27 cellular contexts compared by ENCODE assay signal in the genomic region with DNA sequence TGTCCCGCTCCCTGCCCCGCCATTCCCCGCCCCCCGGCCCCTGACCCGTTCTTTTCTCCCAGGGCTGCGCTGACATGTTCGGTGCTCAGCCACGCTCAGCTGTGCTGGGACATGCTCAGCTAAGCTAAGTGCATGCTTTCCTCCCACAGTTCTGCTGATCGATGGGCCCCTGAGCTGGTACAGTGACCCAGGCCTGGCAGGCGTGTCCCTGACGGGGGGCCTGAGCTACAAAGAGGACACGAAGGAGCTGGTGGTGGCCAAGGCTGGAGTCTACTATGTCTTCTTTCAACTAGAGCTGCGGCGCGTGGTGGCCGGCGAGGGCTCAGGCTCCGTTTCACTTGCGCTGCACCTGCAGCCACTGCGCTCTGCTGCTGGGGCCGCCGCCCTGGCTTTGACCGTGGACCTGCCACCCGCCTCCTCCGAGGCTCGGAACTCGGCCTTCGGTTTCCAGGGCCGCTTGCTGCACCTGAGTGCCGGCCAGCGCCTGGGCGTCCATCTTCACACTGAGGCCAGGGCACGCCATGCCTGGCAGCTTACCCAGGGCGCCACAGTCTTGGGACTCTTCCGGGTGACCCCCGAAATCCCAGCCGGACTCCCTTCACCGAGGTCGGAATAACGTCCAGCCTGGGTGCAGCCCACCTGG. TPM values are rescaled to one million over a fixed set of nuclear protein-coding genes. Genes with fewer than 3 reads are reported as not detected.
DNase-seq lines count a peak whose midpoint lies in the region; ATAC-seq and TF ChIP-seq lines count a peak whose summit lies in the region.
"Had no signal": no experiment of that assay in that cellular context is flagged by ENCODE, and none has a peak within 500 bp of the region (broad histone marks: within the 10 kb centered on the region; RNA-seq: fewer than 3 reads in every experiment).

No MANE protein-coding gene starts in this region.

- H3K4me2 ChIP-seq in mammary epithelial cell (ENCODE audit: insufficient read depth, low read depth, low read length): peak overlapping the region; percentile 36

- H3K4me1 Mint-ChIP-seq in MCF 10A (ENCODE audit: insufficient read depth, unreplicated experiment) (peaks cover 35% of the 10 kb centered on the region), nephron (peaks cover 23% of the 10 kb centered on the region)

- POLR2A ChIA-PET in MCF 10A (lab: Yijun Ruan, JAX): interaction anchor here (0.6 to 0.7 kb wide), 3 partner anchors 11 to 580 kb away, joined by 3 read pairs; no protein-coding TSS in a partner anchor

- no peak overlapping the region for H2AFZ ChIP-seq in mammary epithelial cell (ENCODE audit: low read depth, low read length)

- intact Hi-C loops in mammary epithelial cell (cut with micrococcal nuclease): loop anchor here (5.0 kb wide), 2 partner anchors 203 to 328 kb away; a partner anchor contains a TSS
- intact Hi-C loops in MCF 10A (cut with micrococcal nuclease): loop anchor here (5.0 kb wide), 1 partner anchor 43 kb away; no protein-coding TSS in a partner anchor

- H3K4me1 ChIP-seq in mammary epithelial cell (ENCODE audit: insufficient read depth, low read length): peaks cover 38% of the 10 kb centered on the region
- H3K4me1 ChIP-seq: colonic mucosa had no signal

- peak overlapping the region in 1 of 3 experiments; percentile 15 for H3K4me3 ChIP-seq in mammary epithelial cell (replicated peaks in 1 of 3; ENCODE audit: insufficient read depth in 1 of 3, low read depth in 2 of 3, low read length in 3 of 3)
- H3K4me3 ChIP-seq: colonic mucosa, lung, psoas muscle, thoracic aorta had no signal

- peaks cover 15% of the 10 kb centered on the region for H3K36me3 ChIP-seq in mammary epithelial cell (ENCODE audit: insufficient read depth, low read length)
- H3K36me3 ChIP-seq: colonic mucosa, thoracic aorta had no signal

- dilution Hi-C loops in mammary epithelial cell (cut with HindIII; ENCODE audit: low sequenced_read_pairs): loop anchor here (5.0 kb wide), 1 partner anchor 53 kb away; no protein-coding TSS in a partner anchor

- H3K36me3 Mint-ChIP-seq in MCF 10A (ENCODE audit: insufficient read depth, unreplicated experiment) (peaks cover 40% of the 10 kb centered on the region), nephron (ENCODE audit: low read depth) (no peaks in the 10 kb centered on the region)

- H3K9ac ChIP-seq in mammary epithelial cell (ENCODE audit: insufficient read depth, low read length): no peak overlapping the region

- 86% methylated on average over 12 of the region's 40 CpGs for WGBS in mammary epithelial cell (ENCODE audit: low coverage, missing lambda C conversion rate)

- H3K27me3 ChIP-seq in mammary epithelial cell (ENCODE audit: insufficient read depth, low read length): no peaks in the 10 kb centered on the region
- H3K27me3 ChIP-seq: foreskin keratinocyte had no signal

- H3K27ac Mint-ChIP-seq in MCF 10A (ENCODE audit: low read depth, unreplicated experiment) (no peak overlapping the region), nephron (no peak overlapping the region)
- H3K27ac Mint-ChIP-seq: activated CD4-positive, alpha-beta memory T cell treated with anti-CD3 and anti-CD28 coated beads for 36 hours; activated T-cell treated with anti-CD3 and anti-CD28 coated beads, Interleukin-2, amount 50 U/mL, for 24 hours; T-helper 1 cell treated with Interleukin-12 subunit alpha and Interleukin-12 subunit beta and Interleukin-4 antibody, amounts not matched to agents 30 μg/mL and 1 μg/mL, for 36 hours had no signal

- no peaks in the 10 kb centered on the region for H3K9me3 ChIP-seq in mammary epithelial cell (replicated peaks; ENCODE audit: insufficient read depth, low read length)
- H3K9me3 ChIP-seq: colonic mucosa, psoas muscle, thoracic aorta had no signal

- H3K79me2 ChIP-seq in mammary epithelial cell (ENCODE audit: insufficient read depth, low read length): peaks cover 59% of the 10 kb centered on the region

- H3K27ac ChIP-seq in mammary epithelial cell (ENCODE audit: insufficient read depth, low read depth, low read length) (no peak overlapping the region), epithelial cell of prostate (peak overlapping the region; percentile 34)
- H3K27ac ChIP-seq: colonic mucosa, foreskin keratinocyte, psoas muscle, thoracic aorta, VCaP had no signal

- in situ Hi-C loops in mammary epithelial cell (cut with MboI; ENCODE audit: low sequenced_read_pairs in 2 of 2): loop anchor here in 1 of 2 donors (5.0 kb wide), 1 partner anchor 98 kb away; no protein-coding TSS in a partner anchor

- H3K27me3 Mint-ChIP-seq in MCF 10A (ENCODE audit: insufficient read depth, unreplicated experiment) (no peaks in the 10 kb centered on the region), nephron (ENCODE audit: low read depth) (peaks cover 86% of the 10 kb centered on the region)

- H4K20me1 ChIP-seq in mammary epithelial cell (ENCODE audit: insufficient read depth, low read length): no peaks in the 10 kb centered on the region

- H3K9me3 Mint-ChIP-seq in MCF 10A (ENCODE audit: unreplicated experiment) (no peaks in the 10 kb centered on the region), nephron (peaks cover 14% of the 10 kb centered on the region)
- H3K9me3 Mint-ChIP-seq: activated CD4-positive, alpha-beta memory T cell treated with anti-CD3 and anti-CD28 coated beads for 36 hours; activated T-cell treated with anti-CD3 and anti-CD28 coated beads, Interleukin-2, amount 50 U/mL, for 24 hours; immature natural killer cell; T-helper 1 cell treated with Interleukin-12 subunit alpha and Interleukin-12 subunit beta and Interleukin-4 antibody, amounts not matched to agents 30 μg/mL and 1 μg/mL, for 36 hours had no signal

- H3K4me3 Mint-ChIP-seq in MCF 10A (ENCODE audit: unreplicated experiment) (no peak overlapping the region), nephron (peak overlapping the region; percentile 58 to 74 (median 69))
- H3K4me3 Mint-ChIP-seq: activated CD4-positive, alpha-beta memory T cell treated with anti-CD3 and anti-CD28 coated beads for 36 hours; activated T-cell treated with anti-CD3 and anti-CD28 coated beads, Interleukin-2, amount 50 U/mL, for 24 hours; immature natural killer cell; T-helper 1 cell treated with Interleukin-12 subunit alpha and Interleukin-12 subunit beta and Interleukin-4 antibody, amounts not matched to agents 30 μg/mL and 1 μg/mL, for 36 hours had no signal

- no peak for ATAC-seq in GM18498 (IDR thresholded peaks at IDR 0.05; ENCODE audit: unreplicated experiment)
- ATAC-seq in GM18868 (IDR thresholded peaks at IDR 0.05; ENCODE audit: unreplicated experiment): no peak
- ATAC-seq: foreskin keratinocyte, psoas muscle had no signal

- CTCF ChIA-PET in mammary epithelial cell (lab: Charles Lee; ENCODE audit: low non-redundant PET): interaction anchor here (0.9 kb wide), 1 partner anchor 18 kb away, joined by 21 read pairs; no protein-coding TSS in a partner anchor
- CTCF ChIA-PET in MCF 10A (lab: Yijun Ruan, JAX): interaction anchor here (0.8 kb wide), 1 partner anchor 18 kb away, joined by 3 read pairs; no protein-coding TSS in a partner anchor

- TF ChIP-seq CTCF in mammary epithelial cell (conservative IDR thresholded peaks at IDR 0.05 in 1 of 2, IDR thresholded peaks at IDR 0.05 in 1 of 2; ENCODE audit: extremely low read depth in 1 of 2, insufficient read depth in 1 of 2, low read depth in 1 of 2, low read length in 2 of 2): no peak
- no peak for TF ChIP-seq CTCF in MCF 10A (IDR thresholded peaks at IDR 0.05; ENCODE audit: unreplicated experiment)
- TF ChIP-seq CTCF in nephron (IDR thresholded peaks at IDR 0.05; ENCODE audit: unreplicated experiment in 3 of 3): no peak

- BruUV-seq in mammary epithelial cell (replicated peaks; lab: Mats Ljungman, UMichigan): no TSS peak
- BruUV-seq in MCF 10A (replicated peaks; lab: Mats Ljungman, UMichigan): no TSS peak

- DNase-seq in mammary epithelial cell (no peak), MCF 10A (ENCODE audit: unreplicated experiment) (no peak), epithelial cell of prostate (ENCODE audit: low read depth, low spot score) (no peak), hippocampal formation (lab: John Stamatoyannopoulos, UW) (no peak), glomerular visceral epithelial cell (ENCODE audit: extremely low spot score) (no peak)
- DNase-seq: activated CD4-positive, alpha-beta memory T cell treated with anti-CD3 and anti-CD28 coated beads for 36 hours; activated naive CD4-positive, alpha-beta T cell treated with anti-CD3 and anti-CD28 coated beads, Interleukin-2, amount 50 U/mL, for 16 hours; activated T-cell treated with anti-CD3 and anti-CD28 coated beads, Interleukin-2, amount 50 U/mL, for 24 hours; colonic mucosa; foreskin keratinocyte; immature natural killer cell; naive B cell; NCI-H1092; NCI-H2081 treated with DMSO at 0.1 percent for 48 hours; NCI-H510A; OCI-M1; psoas muscle; SIG-M5 had no signal

RNA-seq across cellular contexts. Expression of a gene that starts 3.7 kb away (rescaled TPM):
- total RNA-seq in mammary epithelial cell: 10 to 100 TPM in 1 of 2 donors, 1 to 10 TPM in 1; 9.5 to 15.2 TPM
- polyA plus RNA-seq in mammary epithelial cell: 20.5 TPM
- 23.8 TPM for polyA minus RNA-seq in mammary epithelial cell
- 6.2 and 6.9 TPM in 2 replicates for total RNA-seq in MCF 10A (2022)
- total RNA-seq: A172 had no signal

RNA-seq across cellular contexts. Expression of a gene that starts 32.5 kb away (rescaled TPM):
- total RNA-seq in mammary epithelial cell (not detected), MCF 10A (2022) (not detected in 2 replicates)
- polyA plus RNA-seq in mammary epithelial cell: 0.09 TPM
- polyA minus RNA-seq in mammary epithelial cell: not detected
- total RNA-seq: foreskin keratinocyte, thoracic aorta had no signal
- polyA plus RNA-seq: BJ, foreskin keratinocyte had no signal

RNA-seq across cellular contexts. Expression of a gene that starts 53.0 kb away (rescaled TPM):
- total RNA-seq in mammary epithelial cell (under 1 TPM in 1 of 2 donors, not detected in 1; 0.33 TPM), MCF 10A (2022) (not detected in 2 replicates)
- 0.26 TPM for polyA plus RNA-seq in mammary epithelial cell
- polyA minus RNA-seq in mammary epithelial cell: not detected
- total RNA-seq: A172 had no signal

RNA-seq across cellular contexts. Expression of a gene that starts 56.4 kb away (rescaled TPM):
- 1 to 10 TPM in 1 of 2 donors, not detected in 1; 4.4 TPM for total RNA-seq in mammary epithelial cell
- polyA plus RNA-seq in mammary epithelial cell: 28.9 TPM
- polyA minus RNA-seq in mammary epithelial cell: 15.4 TPM
- total RNA-seq in MCF 10A (2022): 13.4 and 14.7 TPM in 2 replicates
- total RNA-seq: psoas muscle, thoracic aorta had no signal
- polyA plus RNA-seq: BJ, psoas muscle had no signal
